Comparison of ENCODE assay signal across 8 cellular contexts in the genomic region with DNA sequence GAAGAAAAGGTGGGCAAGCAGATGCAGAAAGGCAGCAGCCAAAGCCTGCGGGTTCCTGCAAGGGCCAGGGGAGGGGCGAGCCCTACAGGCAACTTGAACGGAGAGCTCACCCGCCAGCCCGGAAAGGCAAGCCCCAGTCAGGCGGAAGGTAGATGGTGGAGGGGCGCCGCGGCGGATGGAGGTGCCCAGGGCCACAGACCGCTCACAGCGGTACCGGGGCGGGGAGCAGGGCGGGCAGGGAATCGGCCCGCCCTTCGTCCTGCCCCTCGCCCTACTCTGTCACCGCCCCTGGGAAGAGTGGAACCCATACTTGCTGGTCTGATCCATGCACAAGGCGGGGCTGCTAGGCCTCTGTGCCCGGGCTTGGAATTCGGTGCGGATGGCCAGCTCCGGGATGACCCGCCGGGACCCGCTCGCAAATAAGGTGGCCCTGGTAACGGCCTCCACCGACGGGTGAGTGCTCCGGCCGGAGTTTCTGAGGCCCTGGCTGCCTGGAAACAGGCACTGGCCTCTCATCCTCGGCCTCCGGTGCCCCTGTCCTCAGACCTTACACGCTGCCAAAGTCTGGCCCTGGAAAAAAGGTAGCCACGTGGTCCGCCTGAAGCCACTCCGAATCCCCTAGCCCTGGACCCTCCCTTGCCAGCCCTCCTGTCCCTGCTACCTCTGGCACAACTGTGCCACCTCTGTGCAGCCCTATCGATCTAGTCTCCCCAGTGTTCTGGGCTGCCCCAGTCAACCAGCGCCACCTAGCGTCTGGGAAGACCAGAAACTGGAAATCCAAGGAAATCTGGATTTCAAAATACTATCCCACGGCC. TPM values are rescaled to one million over a fixed set of nuclear protein-coding genes. Genes with fewer than 3 reads are reported as not detected.
DNase-seq lines count a peak whose midpoint lies in the region; ATAC-seq and TF ChIP-seq lines count a peak whose summit lies in the region.

A gene (plus strand): TSS at position 307 of the 815 bp plus-strand sequence. CDS start 19 bp downstream, at position 326.

- H3K36me3 Mint-ChIP-seq in CD4-positive, alpha-beta T cell (ENCODE audit: low read depth), result peaks cover 19% of the 10 kb centered on the region
- H3K36me3 Mint-ChIP-seq in activated CD4-positive, alpha-beta memory T cell treated with anti-CD3 and anti-CD28 coated beads for 36 hours, result peaks cover 8% of the 10 kb centered on the region

- H3K4me1 Mint-ChIP-seq in CD4-positive, alpha-beta T cell (ENCODE audit: low read depth), result peaks cover 32% of the 10 kb centered on the region
- peaks cover 28% of the 10 kb centered on the region for H3K4me1 Mint-ChIP-seq in activated CD4-positive, alpha-beta memory T cell treated with anti-CD3 and anti-CD28 coated beads for 36 hours (ENCODE audit: low read depth)

- peak within 1 kb of the TSS; percentile 79 for H3K27ac Mint-ChIP-seq in CD4-positive, alpha-beta T cell
- H3K27ac Mint-ChIP-seq in activated CD4-positive, alpha-beta memory T cell treated with anti-CD3 and anti-CD28 coated beads for 36 hours, result peak within 1 kb of the TSS; percentile 88

- no peaks in the 10 kb centered on the region for H3K9me3 ChIP-seq in CD4-positive, alpha-beta T cell (ENCODE audit: control insufficient read depth, low read length)
- no peaks in the 10 kb centered on the region for H3K9me3 ChIP-seq in duodenal mucosa (ENCODE audit: control insufficient read depth in 1 of 2, low read length in 2 of 2)
- H3K9me3 ChIP-seq in lower lobe of right lung, result no peaks in the 10 kb centered on the region

- peak within 1 kb of the TSS; percentile 86 to 90 for H3K9ac ChIP-seq in duodenal mucosa (ENCODE audit: low read depth in 1 of 2, low read length in 2 of 2)

- DNase-seq in CD4-positive, alpha-beta T cell, result peak; percentile 67 to 84 (median 72)
- DNase-seq in NCI-H774 (lab: John Stamatoyannopoulos, UW) (peak; percentile 82), lower lobe of right lung (peak; percentile 85)
- DNase-seq in activated CD4-positive, alpha-beta memory T cell treated with anti-CD3 and anti-CD28 coated beads for 36 hours, result peak; percentile 87
- DNase-seq in stimulated activated CD4-positive, alpha-beta T cell treated with anti-CD3 and anti-CD28 coated beads, TNF-alpha, amount 100 ng/mL, for 24 hours (ENCODE audit: low read depth in 3 of 3), result peak; percentile 62 to 83 (median 67)

- peak within 1 kb of the TSS; percentile 63 for H3K27ac ChIP-seq in CD4-positive, alpha-beta T cell (ENCODE audit: low read depth, low read length)
- peak within 1 kb of the TSS; percentile 84 for H3K27ac ChIP-seq in duodenal mucosa (ENCODE audit: low read depth, low read length)
- peak within 1 kb of the TSS; percentile 86 for H3K27ac ChIP-seq in lower lobe of right lung

- H3K27me3 ChIP-seq in CD4-positive, alpha-beta T cell (ENCODE audit: control insufficient read depth, insufficient read depth, low read length), result no peaks in the 10 kb centered on the region
- H3K27me3 ChIP-seq in duodenal mucosa (ENCODE audit: control insufficient read depth in 1 of 2, insufficient read depth in 2 of 2, low read length in 2 of 2) (no peaks in the 10 kb centered on the region), lower lobe of right lung (ENCODE audit: low read depth) (no peaks in the 10 kb centered on the region)

- H3K4me3 Mint-ChIP-seq in CD4-positive, alpha-beta T cell, result peak within 1 kb of the TSS; percentile 96
- H3K4me3 Mint-ChIP-seq in activated CD4-positive, alpha-beta memory T cell treated with anti-CD3 and anti-CD28 coated beads for 36 hours, result peak within 1 kb of the TSS; percentile 100

- intact Hi-C loops in CD4-positive, alpha-beta T cell (cut with DNase I, micrococcal nuclease), result loop anchor here (1.0 to 10.0 kb wide), 4 partner anchors 61 to 321 kb away; no protein-coding TSS in a partner anchor
- intact Hi-C loops in activated CD4-positive, alpha-beta memory T cell treated with anti-CD3 and anti-CD28 coated beads for 36 hours (cut with micrococcal nuclease), result loop anchor here (1.0 kb wide), 2 partner anchors 226 to 321 kb away; no protein-coding TSS in a partner anchor
- intact Hi-C loops in lower lobe of right lung (cut with DNase I), result no loop called here

- H3K36me3 ChIP-seq in duodenal mucosa (ENCODE audit: control insufficient read depth in 1 of 2, insufficient read depth in 2 of 2, low read length in 2 of 2) (no peaks in the 10 kb centered on the region), lower lobe of right lung (peaks cover 10% of the 10 kb centered on the region)

- POLR2A ChIA-PET in CD4-positive, alpha-beta T cell (lab: Charles Lee), result no interaction called here
- POLR2A ChIA-PET in activated CD4-positive, alpha-beta memory T cell treated with anti-CD3 and anti-CD28 coated beads for 36 hours (lab: Charles Lee), result no interaction called here

- no peaks in the 10 kb centered on the region for H3K27me3 Mint-ChIP-seq in CD4-positive, alpha-beta T cell
- H3K27me3 Mint-ChIP-seq in activated CD4-positive, alpha-beta memory T cell treated with anti-CD3 and anti-CD28 coated beads for 36 hours, result no peaks in the 10 kb centered on the region

- H3K9me3 Mint-ChIP-seq in CD4-positive, alpha-beta T cell, result no peaks in the 10 kb centered on the region
- peaks cover 6% of the 10 kb centered on the region for H3K9me3 Mint-ChIP-seq in activated CD4-positive, alpha-beta memory T cell treated with anti-CD3 and anti-CD28 coated beads for 36 hours

- peak within 1 kb of the TSS; percentile 86 to 92 for H3K4me3 ChIP-seq in duodenal mucosa (ENCODE audit: low read depth in 1 of 2, low read length in 2 of 2)
- peak within 1 kb of the TSS; percentile 94 for H3K4me3 ChIP-seq in lower lobe of right lung

- CTCF ChIA-PET in CD4-positive, alpha-beta T cell (lab: Charles Lee), result interaction anchor here (1.0 kb wide), 1 partner anchor 137 kb away, joined by 3 read pairs; no protein-coding TSS in a partner anchor
- CTCF ChIA-PET in activated CD4-positive, alpha-beta memory T cell treated with anti-CD3 and anti-CD28 coated beads for 36 hours (lab: Charles Lee), result interaction anchor here (0.8 to 4.2 kb wide), 4 partner anchors 321 to 401 kb away, joined by 3 to 23 read pairs (median 6); a partner anchor contains a TSS

- ATAC-seq in CD4-positive, alpha-beta T cell (ENCODE audit: poor library complexity), result peak; percentile 91
- ATAC-seq in GM19397 (IDR thresholded peaks at IDR 0.05; ENCODE audit: unreplicated experiment), result peak; percentile 89
- ATAC-seq in HG03575 (IDR thresholded peaks at IDR 0.05; ENCODE audit: extremely low read depth, insufficient number of reproducible peaks, low FRiP score, unreplicated experiment), result peak; percentile 57
- peak; percentile 97 to 100 for ATAC-seq in lower lobe of right lung

- H3K4me1 ChIP-seq in duodenal mucosa (ENCODE audit: control insufficient read depth in 1 of 2, insufficient read depth in 2 of 2, low read length in 2 of 2), result peaks cover 8 to 9% of the 10 kb centered on the region in 2 donors
- H3K4me1 ChIP-seq in lower lobe of right lung, result peaks cover 18% of the 10 kb centered on the region

- peak; percentile 93 for TF ChIP-seq CTCF in CD4-positive, alpha-beta T cell (IDR thresholded peaks at IDR 0.05)
- peak; percentile 79 for TF ChIP-seq CTCF in lower lobe of right lung (IDR thresholded peaks at IDR 0.05)

RNA-seq across cellular contexts. Expression of the gene that starts here (rescaled TPM):
- 1 to 10 TPM; 6.6 to 6.7 TPM for total RNA-seq in CD4-positive, alpha-beta T cell
- total RNA-seq in activated CD4-positive, alpha-beta memory T cell treated with anti-CD3 and anti-CD28 coated beads for 36 hours, result 10 to 100 TPM; 25.7 to 27.0 TPM
- total RNA-seq in lower lobe of right lung, result 35.4 TPM

Comparison
In these comparisons a context has a peak if more than half of its experiments do, and no peak if none do; other contexts are left out.
1. Peak in every context shown above with its lines: DNase-seq, ATAC-seq, H3K4me3 ChIP-seq and H3K27ac ChIP-seq.